17 cellular contexts compared by ENCODE assay signal in genomic region chr4:86130160-86130933, GRCh38.
"Had no signal": no experiment of that assay in that cellular context is flagged by ENCODE, and none has a peak within 500 bp of the region (broad histone marks: within the 10 kb centered on the region; RNA-seq: fewer than 3 reads in every experiment).

No MANE protein-coding gene starts in this region.

- DNase-seq: activated CD4-positive, alpha-beta memory T cell treated with anti-CD3 and anti-CD28 coated beads for 36 hours; activated CD4-positive, alpha-beta T cell treated with anti-CD3 and anti-CD28 coated beads for 1 hour; activated CD8-positive, alpha-beta memory T cell treated with anti-CD3 and anti-CD28 coated beads, Interleukin-2, amount 10 ng/mL, durations not matched to agents 7 days and 5 days; activated naive CD4-positive, alpha-beta T cell treated with anti-CD3 and anti-CD28 coated beads for 36 hours; activated naive CD8-positive, alpha-beta T cell treated with anti-CD3 and anti-CD28 coated beads, Interleukin-2, amount 50 U/mL, for 24 hours; activated T-cell treated with anti-CD3 and anti-CD28 coated beads, Interleukin-2, amount 50 U/mL, for 1 hour; erythroblast; left lung; mammary epithelial cell; naive B cell; stimulated activated CD4-positive, alpha-beta T cell treated with anti-CD3 and anti-CD28 coated beads, Interleukin-4, amount 100 ng/mL, for 24 hours; stimulated activated naive CD4-positive, alpha-beta T cell; T1000; tibial artery had no signal

- H3K4me1 ChIP-seq: gastroesophageal sphincter, left lung, tibial artery had no signal

- H3K27me3 ChIP-seq: cardiac muscle cell, gastroesophageal sphincter, left lung, tibial artery had no signal

- H3K9me3 ChIP-seq: gastroesophageal sphincter, left lung, tibial artery had no signal

- H3K27ac ChIP-seq: cardiac muscle cell, gastroesophageal sphincter, left lung, tibial artery, VCaP had no signal

- H3K36me3 ChIP-seq: cardiac muscle cell, gastroesophageal sphincter, left lung, tibial artery had no signal

- H3K4me3 ChIP-seq: cardiac muscle cell, gastroesophageal sphincter, left lung, tibial artery had no signal

- ATAC-seq: activated CD8-positive, alpha-beta memory T cell treated with anti-CD3 and anti-CD28 coated beads, Interleukin-2, amount 10 ng/mL, durations not matched to agents 7 days and 5 days; activated naive CD8-positive, alpha-beta T cell treated with anti-CD3 and anti-CD28 coated beads, Interleukin-2, amount 50 U/mL, for 24 hours; gastroesophageal sphincter; left lung had no signal
